9 cellular contexts compared by ENCODE assay signal in the genomic region with DNA sequence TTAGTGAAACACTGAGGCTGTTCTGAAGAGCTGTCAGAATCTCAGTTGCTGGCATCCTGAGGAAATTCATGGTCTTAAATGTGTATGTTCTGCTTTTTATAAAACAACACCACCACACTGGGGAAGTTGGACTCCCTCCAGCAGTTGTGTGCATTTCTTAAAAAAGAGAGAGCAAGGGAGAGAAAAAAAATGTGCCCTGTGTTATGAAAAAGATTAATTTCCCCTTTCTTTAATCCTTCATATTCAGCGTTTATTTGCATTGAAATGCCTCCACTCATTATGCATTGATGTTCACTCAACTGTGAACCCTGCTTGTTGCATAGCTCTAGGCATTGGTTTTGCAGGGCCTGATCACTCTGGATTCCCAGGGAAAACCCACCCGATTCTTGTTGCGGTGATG. TPM values are rescaled to one million over a fixed set of nuclear protein-coding genes. Genes with fewer than 3 reads are reported as not detected.
DNase-seq lines count a peak whose midpoint lies in the region; ATAC-seq and TF ChIP-seq lines count a peak whose summit lies in the region.
"Had no signal": no experiment of that assay in that cellular context is flagged by ENCODE, and none has a peak within 500 bp of the region (broad histone marks: within the 10 kb centered on the region; RNA-seq: fewer than 3 reads in every experiment).

No MANE protein-coding gene starts in this region.

- ATAC-seq in HG03469 (IDR thresholded peaks at IDR 0.05; ENCODE audit: unreplicated experiment): no peak

- TF ChIP-seq CTCF in nephron (IDR thresholded peaks at IDR 0.05; ENCODE audit: unreplicated experiment in 3 of 3): no peak

- no peaks in the 10 kb centered on the region for H3K9me3 Mint-ChIP-seq in activated naive CD8-positive, alpha-beta T cell treated with anti-CD3 and anti-CD28 coated beads for 36 hours
- no peaks in the 10 kb centered on the region for H3K9me3 Mint-ChIP-seq in nephron

- H3K4me3 Mint-ChIP-seq in activated naive CD8-positive, alpha-beta T cell treated with anti-CD3 and anti-CD28 coated beads for 36 hours: no peak overlapping the region
- peak overlapping the region; percentile 24 to 48 (median 33) for H3K4me3 Mint-ChIP-seq in nephron

- peaks cover 57% of the 10 kb centered on the region for H3K4me1 Mint-ChIP-seq in activated naive CD8-positive, alpha-beta T cell treated with anti-CD3 and anti-CD28 coated beads for 36 hours
- H3K4me1 Mint-ChIP-seq in nephron: peaks cover 58% of the 10 kb centered on the region

- peak; percentile 80 for DNase-seq in CD1c-positive myeloid dendritic cell (ENCODE audit: extremely low spot score)
- DNase-seq in NAMALWA (ENCODE audit: low spot score): peak; percentile 77
- DNase-seq in activated naive CD8-positive, alpha-beta T cell treated with anti-CD3 and anti-CD28 coated beads for 36 hours: no peak
- DNase-seq in NCI-H524 treated with DMSO at 0.1 percent for 48 hours (lab: John Stamatoyannopoulos, UW): no peak
- DNase-seq in cortex of kidney (lab: John Stamatoyannopoulos, UW): no peak
- no peak for DNase-seq in effector CD4-positive, alpha-beta T cell
- DNase-seq: Calu3 had no signal

- peaks cover 2% of the 10 kb centered on the region for H3K36me3 Mint-ChIP-seq in activated naive CD8-positive, alpha-beta T cell treated with anti-CD3 and anti-CD28 coated beads for 36 hours
- H3K36me3 Mint-ChIP-seq in nephron (ENCODE audit: low read depth): no peaks in the 10 kb centered on the region

- no peaks in the 10 kb centered on the region for H3K27me3 Mint-ChIP-seq in activated naive CD8-positive, alpha-beta T cell treated with anti-CD3 and anti-CD28 coated beads for 36 hours
- no peaks in the 10 kb centered on the region for H3K27me3 Mint-ChIP-seq in nephron (ENCODE audit: low read depth)

- peak overlapping the region; percentile 87 for H3K27ac Mint-ChIP-seq in activated naive CD8-positive, alpha-beta T cell treated with anti-CD3 and anti-CD28 coated beads for 36 hours
- peak overlapping the region; percentile 89 to 91 (median 91) for H3K27ac Mint-ChIP-seq in nephron

RNA-seq across cellular contexts. Expression of gene ZNF609, which starts 4.4 kb away (rescaled TPM):
- 10 to 100 TPM; 32.4 to 35.3 TPM for total RNA-seq in activated naive CD8-positive, alpha-beta T cell treated with anti-CD3 and anti-CD28 coated beads for 36 hours

Comparison
In these comparisons a context has a peak if more than half of its experiments do, and no peak if none do; other contexts are left out.
1. DNase-seq: peak in CD1c-positive myeloid dendritic cell (single experiment) and NAMALWA (single experiment); none in activated naive CD8-positive, alpha-beta T cell treated with anti-CD3 and anti-CD28 coated beads for 36 hours (single experiment), NCI-H524 treated with DMSO at 0.1 percent for 48 hours (single experiment), cortex of kidney (single experiment) and effector CD4-positive, alpha-beta T cell (single experiment).